ENCODE assay signal across 30 cellular contexts in the genomic region with DNA sequence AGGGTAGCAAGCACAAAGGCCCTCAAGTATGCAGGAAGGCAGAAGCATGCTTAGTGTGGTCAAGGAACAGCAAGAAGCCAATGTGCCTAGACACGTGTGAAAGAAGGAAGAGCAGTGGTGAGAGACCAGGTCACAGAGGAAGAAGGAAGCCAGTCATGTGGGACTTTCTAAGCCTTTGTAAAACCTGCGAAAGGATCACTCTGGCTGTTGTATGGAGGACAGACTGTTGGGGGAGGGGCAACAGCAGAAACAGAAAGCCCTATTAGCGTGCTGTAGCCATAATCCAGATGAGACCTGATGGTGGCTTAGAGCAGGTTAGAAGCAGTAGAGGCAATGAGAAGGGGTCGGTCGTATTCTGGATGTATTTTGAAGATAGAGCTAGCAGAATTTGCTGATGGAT. TPM values are rescaled to one million over a fixed set of nuclear protein-coding genes. Genes with fewer than 3 reads are reported as not detected.
A peak's percentile ranks its signal among the peaks of the same experiment; 100 is the strongest.
DNase-seq lines count a peak whose midpoint lies in the region; ATAC-seq, FAIRE-seq and TF ChIP-seq lines count a peak whose summit lies in the region.
"Had no signal": no experiment of that assay in that cellular context is flagged by ENCODE, and none has a peak within 500 bp of the region (broad histone marks: within the 10 kb centered on the region; RNA-seq: fewer than 3 reads in every experiment).

No MANE protein-coding gene starts in this region.

- no peak overlapping the region for H3K27ac Mint-ChIP-seq in stimulated activated naive CD8-positive, alpha-beta T cell treated with anti-CD3 and anti-CD28 coated beads, Interleukin-15, amount 100 ng/mL, for 72 hours
- peak overlapping the region; percentile 0 for H3K27ac Mint-ChIP-seq in stimulated activated naive B cell treated with anti-CD40 and anti-IgM and Interleukin-4, amounts not matched to agents 10 μg/mL and 1 μg/mL and 100 μg/mL, for 72 hours
- H3K27ac Mint-ChIP-seq: activated naive CD8-positive, alpha-beta T cell; CD4-positive, CD25-positive, alpha-beta regulatory T cell; stimulated activated naive CD8-positive, alpha-beta T cell treated with anti-CD3 and anti-CD28 coated beads, Interleukin-15, Interleukin-2, amounts not matched to agents 100 ng/mL and 50 ng/mL, for 24 hours had no signal

- no peaks in the 10 kb centered on the region; the same call in 1 of the 2 replicates for H3K23me2 ChIP-seq in H1 (ENCODE audit: low read depth, low read length)

- POLR2A ChIA-PET in H1 (lab: Charles Lee; ENCODE audit: partially characterized antibody), result interaction anchor here (1.3 to 7.0 kb wide), 5 partner anchors 8 to 76 kb away, joined by 3 to 75 read pairs (median 8); partner anchors contain the start of genes GPR162, LAG3 and PTMS

- no peaks in the 10 kb centered on the region for H3K9me3 Mint-ChIP-seq in stimulated activated naive CD8-positive, alpha-beta T cell treated with anti-CD3 and anti-CD28 coated beads, Interleukin-15, amount 100 ng/mL, for 72 hours
- no peaks in the 10 kb centered on the region for H3K9me3 Mint-ChIP-seq in stimulated activated naive B cell treated with anti-CD40 and anti-IgM and Interleukin-4, amounts not matched to agents 10 μg/mL and 1 μg/mL and 100 μg/mL, for 72 hours
- H3K9me3 Mint-ChIP-seq: stimulated activated naive CD8-positive, alpha-beta T cell treated with anti-CD3 and anti-CD28 coated beads, Interleukin-15, Interleukin-2, amounts not matched to agents 100 ng/mL and 50 ng/mL, for 24 hours had no signal

- H3K27me3 ChIP-seq in H1 (replicated peaks in 1 of 4; ENCODE audit: control insufficient read depth in 3 of 4, extremely low read depth in 1 of 4, insufficient read depth in 3 of 4, low read length in 3 of 4), result no peaks in the 10 kb centered on the region
- H3K27me3 ChIP-seq: foreskin keratinocyte, tibial nerve had no signal

- H4K91ac ChIP-seq in H1 (replicated peaks; ENCODE audit: insufficient read length, low read length), result peak overlapping the region; percentile 75

- ATAC-seq in stimulated activated naive CD8-positive, alpha-beta T cell treated with anti-CD3 and anti-CD28 coated beads, Interleukin-15, amount 100 ng/mL, for 72 hours, result peak; percentile 17
- ATAC-seq in stimulated activated naive CD8-positive, alpha-beta T cell treated with anti-CD3 and anti-CD28 coated beads, Interleukin-15, Interleukin-2, amounts not matched to agents 100 U/mL and 50 U/mL, for 24 hours, result no peak
- peak in 1 of 2 donors; percentile 14 for ATAC-seq in stimulated activated naive B cell treated with anti-CD40 and anti-IgM and Interleukin-4, amounts not matched to agents 10 μg/mL and 1 μg/mL and 100 μg/mL, for 72 hours (replicated peaks)
- no peak for ATAC-seq in HG03354 (IDR thresholded peaks at IDR 0.05; ENCODE audit: poor library complexity, severe bottlenecking, unreplicated experiment)
- ATAC-seq: foreskin keratinocyte, Panc1 had no signal

- H4K5ac ChIP-seq in H1 (ENCODE audit: insufficient read length, low read depth, low read length), result no peak overlapping the region

- no peak overlapping the region; a peak in 1 of 7 replicates for H3K9ac ChIP-seq in H1 (replicated peaks in 1 of 4; ENCODE audit: extremely low read depth in 1 of 4, low read depth in 3 of 4, low read length in 3 of 4)

- no peak overlapping the region for H3K14ac ChIP-seq in H1 (ENCODE audit: insufficient read length)

- no peaks in the 10 kb centered on the region for H3K36me3 ChIP-seq in H1 (ENCODE audit: control insufficient read depth in 2 of 4, insufficient read depth in 4 of 4, low read length in 3 of 4)
- H3K36me3 ChIP-seq: left ventricle myocardium inferior, tibial nerve had no signal

- H3K9me3 ChIP-seq in H1 (ENCODE audit: insufficient read depth in 2 of 2, low read depth in 1 of 2, low read length in 1 of 2), result no peaks in the 10 kb centered on the region
- H3K9me3 ChIP-seq: left ventricle myocardium inferior, tibial nerve had no signal

- H2BK20ac ChIP-seq in H1 (ENCODE audit: low read length), result peak overlapping the region; percentile 62; the same call in 1 of the 2 replicates

- no peak overlapping the region for H3K56ac ChIP-seq in H1 (replicated peaks; ENCODE audit: insufficient read length, low read depth, low read length)

- peaks cover 37% of the 10 kb centered on the region for H3K27me3 Mint-ChIP-seq in stimulated activated naive CD8-positive, alpha-beta T cell treated with anti-CD3 and anti-CD28 coated beads, Interleukin-15, amount 100 ng/mL, for 72 hours
- H3K27me3 Mint-ChIP-seq in stimulated activated naive B cell treated with anti-CD40 and anti-IgM and Interleukin-4, amounts not matched to agents 10 μg/mL and 1 μg/mL and 100 μg/mL, for 72 hours, result peaks cover 18 to 36% of the 10 kb centered on the region in 2 donors

- H3K79me2 ChIP-seq in H1 (ENCODE audit: control insufficient read depth in 1 of 2, insufficient read depth in 2 of 2, low read length in 2 of 2), result no peaks in the 10 kb centered on the region

- peaks cover 0 to 8% (median 2%) of the 10 kb centered on the region in 4 experiments; a peak in 4 of 7 replicates for H3K4me1 ChIP-seq in H1 (replicated peaks in 1 of 4; ENCODE audit: control insufficient read depth in 3 of 4, insufficient read depth in 4 of 4, low read length in 3 of 4)
- H3K4me1 ChIP-seq: foreskin keratinocyte had no signal

- no peak for FAIRE-seq in H1 (lab: Jason Lieb, UNC)
- FAIRE-seq: HTR-8/SVneo had no signal

- H3K27ac ChIP-seq in H1 (ENCODE audit: low read depth, low read length), result no peak overlapping the region
- H3K27ac ChIP-seq: foreskin keratinocyte, left ventricle myocardium inferior, SK-N-MC, tibial nerve had no signal

- TF ChIP-seq EP300 in H1 (IDR thresholded peaks at IDR 0.05; ENCODE audit: borderline replicate concordance in 1 of 2, low read depth in 2 of 2, low read length in 2 of 2), result no peak

- no peaks in the 10 kb centered on the region for H3K36me3 Mint-ChIP-seq in stimulated activated naive B cell treated with anti-CD40 and anti-IgM and Interleukin-4, amounts not matched to agents 10 μg/mL and 1 μg/mL and 100 μg/mL, for 72 hours
- H3K36me3 Mint-ChIP-seq: activated naive CD8-positive, alpha-beta T cell; CD4-positive, CD25-positive, alpha-beta regulatory T cell had no signal

- H2BK5ac ChIP-seq in H1 (ENCODE audit: low read depth, low read length), result peak overlapping the region; percentile 69; the same call in 1 of the 2 replicates

- H3K23ac ChIP-seq in H1 (ENCODE audit: insufficient read length), result no peak overlapping the region

- peaks cover 20% of the 10 kb centered on the region for H3K4me1 Mint-ChIP-seq in stimulated activated naive CD8-positive, alpha-beta T cell treated with anti-CD3 and anti-CD28 coated beads, Interleukin-15, amount 100 ng/mL, for 72 hours
- H3K4me1 Mint-ChIP-seq in stimulated activated naive B cell treated with anti-CD40 and anti-IgM and Interleukin-4, amounts not matched to agents 10 μg/mL and 1 μg/mL and 100 μg/mL, for 72 hours, result peaks cover 21 to 32% of the 10 kb centered on the region in 2 donors

- peak overlapping the region; percentile 91; the same call in 1 of the 2 replicates for H2AK5ac ChIP-seq in H1 (ENCODE audit: low read depth, low read length)

- TF ChIP-seq CTCF in H1 (IDR thresholded peaks at IDR 0.05; ENCODE audit: control extremely low read depth in 1 of 3, insufficient read depth in 1 of 3, low read depth in 1 of 3, low read length in 3 of 3), result no peak

- H2AFZ ChIP-seq in H1 (ENCODE audit: low read length), result no peak overlapping the region

- TF ChIP-seq POLR2A in H1 (IDR thresholded peaks at IDR 0.05; ENCODE audit: control extremely low read depth in 1 of 2, low read depth in 2 of 2, low read length in 2 of 2), result no peak

- H3K79me1 ChIP-seq in H1 (ENCODE audit: low read depth, low read length), result no peaks in the 10 kb centered on the region

- H2BK120ac ChIP-seq in H1 (replicated peaks; ENCODE audit: low read depth, low read length), result no peak overlapping the region

- H2BK12ac ChIP-seq in H1 (ENCODE audit: low read depth, low read length), result peak overlapping the region; percentile 83; the same call in 1 of the 2 replicates

- DNase-seq in stimulated activated naive CD8-positive, alpha-beta T cell treated with anti-CD3 and anti-CD28 coated beads, Interleukin-15, amount 100 ng/mL, for 72 hours, result no peak
- no peak for DNase-seq in stimulated activated naive CD8-positive, alpha-beta T cell treated with anti-CD3 and anti-CD28 coated beads, Interleukin-15, Interleukin-2, amounts not matched to agents 100 U/mL and 50 U/mL, for 24 hours
- DNase-seq in NCI-H82 (lab: John Stamatoyannopoulos, UW), result peak; percentile 99
- no peak for DNase-seq in H1 (ENCODE audit: low read depth in 1 of 2, low spot score in 2 of 2)
- no peak for DNase-seq in stimulated activated naive B cell treated with anti-CD40 and anti-IgM and Interleukin-4, amounts not matched to agents 10 μg/mL and 1 μg/mL and 100 μg/mL, for 72 hours
- DNase-seq in DMS114 treated with DMSO at 0.1 percent for 48 hours (lab: John Stamatoyannopoulos, UW; ENCODE audit: unreplicated experiment), result no peak
- no peak for DNase-seq in nucleus accumbens (lab: John Stamatoyannopoulos, UW)
- DNase-seq: activated CD4-positive, CD25-positive, alpha-beta regulatory T cell; activated CD8-positive, alpha-beta memory T cell treated with anti-CD3 and anti-CD28 coated beads for 24 hours; activated T-cell treated with anti-CD3 and anti-CD28 coated beads, Interleukin-2, amount 50 U/mL, for 48 hours; CD4-positive, CD25-positive, alpha-beta regulatory T cell; cerebellar nuclear complex; DMS153; effector CD4-positive, alpha-beta T cell; erythroblast; foreskin keratinocyte; GF-D8; hippocampal formation; left ventricle myocardium inferior; NCI-H1092 treated with DMSO at 0.1 percent for 48 hours; NCI-H2029; NCI-H345; stimulated activated CD4-positive, alpha-beta T cell treated with anti-CD3 and anti-CD28 coated beads, Interleukin-4, amount 100 ng/mL, for 24 hours had no signal

- peak overlapping the region; percentile 62 for H3K18ac ChIP-seq in H1 (ENCODE audit: extremely low read depth, low read length)

- H2BK15ac ChIP-seq in H1 (ENCODE audit: low read length), result peak overlapping the region; percentile 25; the same call in 1 of the 2 replicates

- H3K4ac ChIP-seq in H1 (replicated peaks; ENCODE audit: insufficient read length, low read depth, low read length), result no peak overlapping the region

- no peak for TF ChIP-seq RAD21 in H1 (IDR thresholded peaks at IDR 0.05 in 1 of 2, conservative IDR thresholded peaks at IDR 0.05 in 1 of 2; ENCODE audit: low read depth in 2 of 2, low read length in 2 of 2)

- H3K4me3 ChIP-seq in H1 (ENCODE audit: extremely low read depth in 1 of 4, insufficient read depth in 2 of 4, low read depth in 3 of 4, low read length in 4 of 4), result no peak overlapping the region
- H3K4me3 ChIP-seq: left ventricle myocardium inferior, SK-N-MC, tibial nerve had no signal

- H3K4me3 Mint-ChIP-seq in stimulated activated naive CD8-positive, alpha-beta T cell treated with anti-CD3 and anti-CD28 coated beads, Interleukin-15, amount 100 ng/mL, for 72 hours, result no peak overlapping the region
- no peak overlapping the region for H3K4me3 Mint-ChIP-seq in stimulated activated naive B cell treated with anti-CD40 and anti-IgM and Interleukin-4, amounts not matched to agents 10 μg/mL and 1 μg/mL and 100 μg/mL, for 72 hours
- H3K4me3 Mint-ChIP-seq: activated naive CD8-positive, alpha-beta T cell; CD4-positive, CD25-positive, alpha-beta regulatory T cell; stimulated activated naive CD8-positive, alpha-beta T cell treated with anti-CD3 and anti-CD28 coated beads, Interleukin-15, Interleukin-2, amounts not matched to agents 100 ng/mL and 50 ng/mL, for 24 hours had no signal

- whole genome bisulfite sequencing in H1 (ENCODE audit: extremely low coverage in 1 of 2, insufficient coverage in 1 of 2, insufficient read length in 1 of 2, insufficient replicate concordance in 2 of 2, low coverage in 1 of 2, low lambda C conversion rate in 2 of 2, missing lambda C conversion rate in 1 of 2), 2 experiments, result 88% methylated on average over 5 of the region's 5 CpGs; no CpG with 5 or more reads in 1 of the 2 experiments

- H4K20me1 ChIP-seq in H1 (replicated peaks in 1 of 2; ENCODE audit: control insufficient read depth in 1 of 2, insufficient read depth in 2 of 2, low read length in 2 of 2), result no peaks in the 10 kb centered on the region

- CTCF ChIA-PET in H1 (lab: Charles Lee; ENCODE audit: partially characterized antibody), result interaction anchor here (1.0 to 16.3 kb wide), 8 partner anchors 16 to 204 kb away, joined by 3 to 427 read pairs (median 4); partner anchors contain the start of genes LAG3 and PTMS

- no peak overlapping the region for H3K4me2 ChIP-seq in H1 (ENCODE audit: insufficient read depth in 1 of 2, low read depth in 2 of 2, low read length in 2 of 2)

- H4K8ac ChIP-seq in H1 (ENCODE audit: extremely low read depth, insufficient read depth, low read length), result no peak overlapping the region

RNA-seq across cellular contexts. Expression of gene MLF2, which starts 5.6 kb away (rescaled TPM):
- 229 and 232 TPM in 2 replicates for total RNA-seq in H1 (2021; fragmentation: NEBNext Ultra II Directional; extraction: Animal tissue kit (Norgen Biotek cat#: 25700))
- polyA plus RNA-seq in H1 (2011; rRNA removed), result 401 and 443 TPM in 2 replicates
- polyA plus RNA-seq in H1 (2011; cell fraction: cytosol; rRNA removed), result 319 TPM
- 252 TPM for polyA plus RNA-seq in H1 (2011; cell fraction: nucleus; rRNA removed)
- 240 to 272 TPM (median 254 TPM) in 4 replicates for polyA plus RNA-seq in H1 (2012, experiment 1 of 2)
- 291 TPM for polyA plus RNA-seq in H1 (2012, experiment 2 of 2)
- 162 TPM for polyA plus RNA-seq in H1 (2013, experiment 1 of 2)
- polyA plus RNA-seq in H1 (2013, experiment 2 of 2), result 175 TPM
- 311 and 327 TPM in 2 replicates for polyA minus RNA-seq in H1 (2011; rRNA and poly(A)+ RNA removed)
- 98.5 TPM for polyA minus RNA-seq in H1 (2011; cell fraction: cytosol; rRNA and poly(A)+ RNA removed)
- polyA minus RNA-seq in H1 (2011; cell fraction: nucleus; rRNA and poly(A)+ RNA removed), result 106 TPM

RNA-seq across cellular contexts. Expression of gene PTMS, which starts 7.7 kb away (rescaled TPM):
- total RNA-seq in H1 (2021; fragmentation: NEBNext Ultra II Directional; extraction: Animal tissue kit (Norgen Biotek cat#: 25700)), result 444 and 486 TPM in 2 replicates
- polyA plus RNA-seq in H1 (2011; rRNA removed), result 553 and 999 TPM in 2 replicates
- 441 TPM for polyA plus RNA-seq in H1 (2011; cell fraction: cytosol; rRNA removed)
- polyA plus RNA-seq in H1 (2011; cell fraction: nucleus; rRNA removed), result 217 TPM
- polyA plus RNA-seq in H1 (2012, experiment 1 of 2), result 329 to 587 TPM (median 502 TPM) in 4 replicates
- 566 TPM for polyA plus RNA-seq in H1 (2012, experiment 2 of 2)
- 523 TPM for polyA plus RNA-seq in H1 (2013, experiment 1 of 2)
- polyA plus RNA-seq in H1 (2013, experiment 2 of 2), result 513 TPM
- 35.2 and 58.0 TPM in 2 replicates for polyA minus RNA-seq in H1 (2011; rRNA and poly(A)+ RNA removed)
- polyA minus RNA-seq in H1 (2011; cell fraction: cytosol; rRNA and poly(A)+ RNA removed), result 109 TPM
- 72.4 TPM for polyA minus RNA-seq in H1 (2011; cell fraction: nucleus; rRNA and poly(A)+ RNA removed)

RNA-seq across cellular contexts. Expression of gene LAG3, which starts 13.8 kb away (rescaled TPM):
- total RNA-seq in H1 (2021; fragmentation: NEBNext Ultra II Directional; extraction: Animal tissue kit (Norgen Biotek cat#: 25700)), result 2.8 and 3.1 TPM in 2 replicates
- polyA plus RNA-seq in H1 (2011; rRNA removed), result 1.1 and 2.5 TPM in 2 replicates
- 1.2 TPM for polyA plus RNA-seq in H1 (2011; cell fraction: cytosol; rRNA removed)
- polyA plus RNA-seq in H1 (2011; cell fraction: nucleus; rRNA removed), result 6.1 TPM
- 1.7 to 3.0 TPM (median 2.8 TPM) in 4 replicates for polyA plus RNA-seq in H1 (2012, experiment 1 of 2)
- polyA plus RNA-seq in H1 (2012, experiment 2 of 2), result 1.4 TPM
- polyA plus RNA-seq in H1 (2013, experiment 1 of 2), result 1.7 TPM
- polyA plus RNA-seq in H1 (2013, experiment 2 of 2), result 1.8 TPM
- 0.29 and 0.47 TPM in 2 replicates for polyA minus RNA-seq in H1 (2011; rRNA and poly(A)+ RNA removed)
- 0.81 TPM for polyA minus RNA-seq in H1 (2011; cell fraction: cytosol; rRNA and poly(A)+ RNA removed)
- 3.6 TPM for polyA minus RNA-seq in H1 (2011; cell fraction: nucleus; rRNA and poly(A)+ RNA removed)
- total RNA-seq: left ventricle myocardium inferior had no signal

RNA-seq across cellular contexts. Expression of gene CD4, which starts 30.8 kb away (rescaled TPM):
- 3.2 and 3.4 TPM in 2 replicates for total RNA-seq in H1 (2021; fragmentation: NEBNext Ultra II Directional; extraction: Animal tissue kit (Norgen Biotek cat#: 25700))
- polyA plus RNA-seq in H1 (2011; rRNA removed), result 5.1 and 5.6 TPM in 2 replicates
- polyA plus RNA-seq in H1 (2011; cell fraction: cytosol; rRNA removed), result 5.1 TPM
- polyA plus RNA-seq in H1 (2011; cell fraction: nucleus; rRNA removed), result 5.1 TPM
- polyA plus RNA-seq in H1 (2012, experiment 1 of 2), result 5.8 to 6.9 TPM (median 6.7 TPM) in 4 replicates
- polyA plus RNA-seq in H1 (2012, experiment 2 of 2), result 4.3 TPM
- polyA plus RNA-seq in H1 (2013, experiment 1 of 2), result 2.7 TPM
- polyA plus RNA-seq in H1 (2013, experiment 2 of 2), result 2.4 TPM
- polyA minus RNA-seq in H1 (2011; rRNA and poly(A)+ RNA removed), result 3.3 and 3.4 TPM in 2 replicates
- polyA minus RNA-seq in H1 (2011; cell fraction: cytosol; rRNA and poly(A)+ RNA removed), result 1.6 TPM
- polyA minus RNA-seq in H1 (2011; cell fraction: nucleus; rRNA and poly(A)+ RNA removed), result 1.8 TPM
- total RNA-seq: foreskin keratinocyte had no signal
- polyA plus RNA-seq: foreskin keratinocyte had no signal

RNA-seq across cellular contexts. Expression of gene COPS7A, which starts 34.7 kb away (rescaled TPM):
- 43.3 and 44.5 TPM in 2 replicates for total RNA-seq in H1 (2021; fragmentation: NEBNext Ultra II Directional; extraction: Animal tissue kit (Norgen Biotek cat#: 25700))
- 95.9 and 98.4 TPM in 2 replicates for polyA plus RNA-seq in H1 (2011; rRNA removed)
- polyA plus RNA-seq in H1 (2011; cell fraction: cytosol; rRNA removed), result 93.9 TPM
- polyA plus RNA-seq in H1 (2011; cell fraction: nucleus; rRNA removed), result 109 TPM
- polyA plus RNA-seq in H1 (2012, experiment 1 of 2), result 43.6 to 58.1 TPM (median 55.6 TPM) in 4 replicates
- polyA plus RNA-seq in H1 (2012, experiment 2 of 2), result 63.2 TPM
- polyA plus RNA-seq in H1 (2013, experiment 1 of 2), result 40.6 TPM
- 40.1 TPM for polyA plus RNA-seq in H1 (2013, experiment 2 of 2)
- polyA minus RNA-seq in H1 (2011; rRNA and poly(A)+ RNA removed), result 43.8 and 57.5 TPM in 2 replicates
- polyA minus RNA-seq in H1 (2011; cell fraction: cytosol; rRNA and poly(A)+ RNA removed), result 16.6 TPM
- 17.2 TPM for polyA minus RNA-seq in H1 (2011; cell fraction: nucleus; rRNA and poly(A)+ RNA removed)
